In genomic region chr4:161280929-161281328, GRCh38 we compare ENCODE assay signal across 34 cellular contexts.
"Had no signal": no experiment of that assay in that cellular context is flagged by ENCODE, and none has a peak within 500 bp of the region (broad histone marks: within the 10 kb centered on the region; RNA-seq: fewer than 3 reads in every experiment).

No MANE protein-coding gene starts in this region.

- H3K27ac ChIP-seq: KMS-11 had no signal

- DNase-seq: Karpas-422, Kasumi-1, KG1, MG63, MM.1S, MV-4-11, NCI-H1048, NCI-H1092, NCI-H1092 treated with DMSO at 0.1 percent for 48 hours, NCI-H1105, NCI-H1105 treated with DMSO at 0.1 percent for 48 hours, NCI-H1417, NCI-H1417 treated with DMSO at 0.1 percent for 48 hours, NCI-H1436, NCI-H1436 treated with DMSO at 0.1 percent for 48 hours, NCI-H146, NCI-H1694, NCI-H1694 treated with DMSO at 0.1 percent for 48 hours, NCI-H187, NCI-H187 treated with DMSO at 0.1 percent for 48 hours, NCI-H1930, NCI-H2029, NCI-H2029 treated with DMSO at 0.1 percent for 48 hours, NCI-H2081, NCI-H2081 treated with DMSO at 0.1 percent for 48 hours, NCI-H2107, NCI-H2171, NCI-H2171 treated with DMSO at 0.1 percent for 48 hours, NCI-H2227 treated with DMSO at 0.1 percent for 48 hours, NCI-H226, NCI-H345, NCI-H446, NCI-H446 treated with DMSO at 0.1 percent for 48 hours had no signal

- H3K36me3 ChIP-seq: MG63 had no signal

- H3K4me2 ChIP-seq: KMS-11 had no signal

- H3K9ac ChIP-seq: KMS-11 had no signal

- H3K4me3 ChIP-seq: MG63 had no signal

- H3K9me3 ChIP-seq: MG63 had no signal
